Comparison of ENCODE assay signal across 8 cellular contexts in the genomic region with DNA sequence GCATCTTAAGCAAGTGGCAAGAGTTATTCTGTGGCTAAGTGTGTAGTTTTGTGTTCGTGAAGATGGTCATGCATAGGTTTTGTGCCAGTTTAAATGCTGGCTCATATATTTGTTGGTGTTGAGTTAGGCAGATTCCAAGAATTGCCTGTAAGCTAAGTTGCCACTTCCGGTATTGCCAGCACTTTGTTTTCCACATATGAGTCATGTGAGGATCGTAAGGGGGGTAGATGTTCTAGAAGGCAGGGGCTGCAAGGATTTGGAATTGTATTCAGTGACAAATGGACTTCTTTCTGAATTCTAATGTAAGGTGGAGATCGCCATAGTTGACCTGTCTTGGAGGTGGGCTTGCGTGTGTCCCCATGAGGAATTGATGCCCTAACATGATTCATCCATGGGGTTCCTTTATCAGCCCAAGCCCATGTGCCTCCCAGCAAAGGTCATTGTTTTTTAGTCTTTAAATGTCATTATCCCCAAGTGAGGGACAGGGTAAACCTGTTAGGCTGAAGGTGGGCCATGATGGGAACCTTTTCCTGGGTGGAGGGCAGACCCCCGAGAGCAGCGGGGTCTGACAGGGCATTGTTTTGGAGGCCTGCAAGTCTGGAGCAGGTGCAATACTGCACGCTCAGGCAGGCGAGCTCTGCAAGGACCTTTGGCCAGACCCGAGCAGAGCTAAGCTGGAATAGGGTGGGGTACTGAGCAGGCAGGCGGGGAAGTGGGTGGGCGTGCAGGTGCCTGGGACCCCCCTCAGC.
DNase-seq lines count a peak whose midpoint lies in the region; TF ChIP-seq lines count a peak whose summit lies in the region.

No MANE protein-coding gene starts in this region.

- H3K9me2 ChIP-seq in Karpas-422 (replicated peaks; ENCODE audit: insufficient read depth, low read length): no peaks in the 10 kb centered on the region

- H3K36me3 ChIP-seq in tibial artery: peaks cover 7 to 13% (median 8%) of the 10 kb centered on the region in 3 donors
- no peaks in the 10 kb centered on the region for H3K36me3 ChIP-seq in Karpas-422 (ENCODE audit: insufficient read depth, low read length)

- H3K4me3 Mint-ChIP-seq in activated naive CD4-positive, alpha-beta T cell treated with anti-CD3 and anti-CD28 coated beads, Interleukin-2, amount 10 ng/mL, durations not matched to agents 7 days and 5 days: peak overlapping the region; percentile 48
- peak overlapping the region; percentile 78 for H3K4me3 Mint-ChIP-seq in activated T-helper 1 cell treated with anti-CD3 and anti-CD28 coated beads, Interleukin-12 subunit alpha, Interleukin-12 subunit beta, Interleukin-2, Interleukin-4 antibody, amounts not matched to agents 30 ng/mL and 10 ng/mL and 1 ng/mL, durations not matched to agents 14 hours and 24 hours and 36 hours

- no peaks in the 10 kb centered on the region for H3K9me3 Mint-ChIP-seq in activated naive CD4-positive, alpha-beta T cell treated with anti-CD3 and anti-CD28 coated beads, Interleukin-2, amount 10 ng/mL, durations not matched to agents 7 days and 5 days
- H3K9me3 Mint-ChIP-seq in activated T-helper 1 cell treated with anti-CD3 and anti-CD28 coated beads, Interleukin-12 subunit alpha, Interleukin-12 subunit beta, Interleukin-2, Interleukin-4 antibody, amounts not matched to agents 30 ng/mL and 10 ng/mL and 1 ng/mL, durations not matched to agents 14 hours and 24 hours and 36 hours: no peaks in the 10 kb centered on the region

- H4K20me1 ChIP-seq in Karpas-422 (ENCODE audit: insufficient read depth, low read depth, low read length): peaks cover 62% of the 10 kb centered on the region; the same call in 1 of the 2 replicates

- no peak overlapping the region for H3K4me2 ChIP-seq in Karpas-422 (ENCODE audit: low read depth, low read length, poor library complexity, severe bottlenecking)

- no peaks in the 10 kb centered on the region for H3K27me3 Mint-ChIP-seq in activated naive CD4-positive, alpha-beta T cell treated with anti-CD3 and anti-CD28 coated beads, Interleukin-2, amount 10 ng/mL, durations not matched to agents 7 days and 5 days
- H3K27me3 Mint-ChIP-seq in activated T-helper 1 cell treated with anti-CD3 and anti-CD28 coated beads, Interleukin-12 subunit alpha, Interleukin-12 subunit beta, Interleukin-2, Interleukin-4 antibody, amounts not matched to agents 30 ng/mL and 10 ng/mL and 1 ng/mL, durations not matched to agents 14 hours and 24 hours and 36 hours (ENCODE audit: insufficient read depth): no peaks in the 10 kb centered on the region

- H3K36me3 Mint-ChIP-seq in activated naive CD4-positive, alpha-beta T cell treated with anti-CD3 and anti-CD28 coated beads, Interleukin-2, amount 10 ng/mL, durations not matched to agents 7 days and 5 days: peaks cover 31% of the 10 kb centered on the region
- H3K36me3 Mint-ChIP-seq in activated T-helper 1 cell treated with anti-CD3 and anti-CD28 coated beads, Interleukin-12 subunit alpha, Interleukin-12 subunit beta, Interleukin-2, Interleukin-4 antibody, amounts not matched to agents 30 ng/mL and 10 ng/mL and 1 ng/mL, durations not matched to agents 14 hours and 24 hours and 36 hours (ENCODE audit: low read depth): peaks cover 20% of the 10 kb centered on the region

- TF ChIP-seq CTCF in tibial artery (IDR thresholded peaks at IDR 0.05): no peak

- no peak overlapping the region for H2AFZ ChIP-seq in Karpas-422 (ENCODE audit: low read length)

- DNase-seq in activated naive CD4-positive, alpha-beta T cell treated with anti-CD3 and anti-CD28 coated beads, Interleukin-2, amount 10 ng/mL, durations not matched to agents 7 days and 5 days: no peak
- DNase-seq in activated naive CD4-positive, alpha-beta T cell (lab: John Stamatoyannopoulos, UW): no peak
- DNase-seq in activated T-helper 1 cell treated with anti-CD3 and anti-CD28 coated beads, Interleukin-12 subunit alpha, Interleukin-12 subunit beta, Interleukin-2, Interleukin-4 antibody, amounts not matched to agents 30 ng/mL and 10 ng/mL and 1 ng/mL, durations not matched to agents 14 hours and 24 hours and 36 hours (ENCODE audit: low spot score): no peak
- peak; percentile 31 for DNase-seq in hepatic stellate cell (ENCODE audit: low spot score)
- no peak for DNase-seq in tibial artery
- DNase-seq in DMS53 treated with DMSO at 0.1 percent for 48 hours (lab: John Stamatoyannopoulos, UW; ENCODE audit: unreplicated experiment): no peak
- DNase-seq in NK-92 treated with Interleukin-12 subunit alpha and Interleukin-12 subunit beta, amount 100 ng/mL, for 24 hours (lab: John Stamatoyannopoulos, UW): no peak
- no peak for DNase-seq in Karpas-422

- H3K27ac ChIP-seq in tibial artery: peak overlapping the region; percentile 97 to 99
- no peak overlapping the region for H3K27ac ChIP-seq in Karpas-422 (ENCODE audit: low read length)

- no peak overlapping the region for H3K4me3 ChIP-seq in tibial artery
- H3K4me3 ChIP-seq in Karpas-422 (ENCODE audit: low read length): no peak overlapping the region

- no peaks in the 10 kb centered on the region for H3K27me3 ChIP-seq in tibial artery
- no peaks in the 10 kb centered on the region for H3K27me3 ChIP-seq in Karpas-422 (ENCODE audit: low read length)

- H3K4me1 ChIP-seq in tibial artery: peaks cover 0 to 90% (median 85%) of the 10 kb centered on the region in 4 donors
- H3K4me1 ChIP-seq in Karpas-422 (ENCODE audit: low read length): peaks cover 9% of the 10 kb centered on the region

- no peak overlapping the region for H3K9ac ChIP-seq in Karpas-422 (ENCODE audit: low read length)

- peak overlapping the region; percentile 87 for H3K27ac Mint-ChIP-seq in activated naive CD4-positive, alpha-beta T cell treated with anti-CD3 and anti-CD28 coated beads, Interleukin-2, amount 10 ng/mL, durations not matched to agents 7 days and 5 days
- H3K27ac Mint-ChIP-seq in activated T-helper 1 cell treated with anti-CD3 and anti-CD28 coated beads, Interleukin-12 subunit alpha, Interleukin-12 subunit beta, Interleukin-2, Interleukin-4 antibody, amounts not matched to agents 30 ng/mL and 10 ng/mL and 1 ng/mL, durations not matched to agents 14 hours and 24 hours and 36 hours: peak overlapping the region; percentile 86

- H3K9me3 ChIP-seq in tibial artery: no peaks in the 10 kb centered on the region
- no peaks in the 10 kb centered on the region for H3K9me3 ChIP-seq in Karpas-422 (ENCODE audit: low read length)

- CTCF ChIA-PET in activated naive CD4-positive, alpha-beta T cell treated with anti-CD3 and anti-CD28 coated beads, Interleukin-2, amount 10 ng/mL, durations not matched to agents 7 days and 5 days (lab: Charles Lee): interaction anchor here (0.9 kb wide), 1 partner anchor 40 kb away, joined by 3 read pairs; no protein-coding TSS in a partner anchor

- intact Hi-C loops in activated T-helper 1 cell treated with anti-CD3 and anti-CD28 coated beads, Interleukin-12 subunit alpha, Interleukin-12 subunit beta, Interleukin-2, Interleukin-4 antibody, amounts not matched to agents 30 ng/mL and 10 ng/mL and 1 ng/mL, durations not matched to agents 14 hours and 24 hours and 36 hours (cut with micrococcal nuclease): loop anchor here (5.0 kb wide), 1 partner anchor 42 kb away; no protein-coding TSS in a partner anchor
- intact Hi-C loops in tibial artery (cut with DNase I; ENCODE audit: low total_unique reads): loop anchor here (5.0 to 10.0 kb wide), 2 partner anchors 33 to 190 kb away; no protein-coding TSS in a partner anchor

- peaks cover 10% of the 10 kb centered on the region; the same call in 1 of the 2 replicates for H3K79me2 ChIP-seq in Karpas-422 (ENCODE audit: low read length)

- H3K4me1 Mint-ChIP-seq in activated naive CD4-positive, alpha-beta T cell treated with anti-CD3 and anti-CD28 coated beads, Interleukin-2, amount 10 ng/mL, durations not matched to agents 7 days and 5 days: peaks cover 85% of the 10 kb centered on the region
- H3K4me1 Mint-ChIP-seq in activated T-helper 1 cell treated with anti-CD3 and anti-CD28 coated beads, Interleukin-12 subunit alpha, Interleukin-12 subunit beta, Interleukin-2, Interleukin-4 antibody, amounts not matched to agents 30 ng/mL and 10 ng/mL and 1 ng/mL, durations not matched to agents 14 hours and 24 hours and 36 hours (ENCODE audit: low read depth): peaks cover 74% of the 10 kb centered on the region
